Comparison of ENCODE assay signal across 8 cellular contexts in the genomic region with DNA sequence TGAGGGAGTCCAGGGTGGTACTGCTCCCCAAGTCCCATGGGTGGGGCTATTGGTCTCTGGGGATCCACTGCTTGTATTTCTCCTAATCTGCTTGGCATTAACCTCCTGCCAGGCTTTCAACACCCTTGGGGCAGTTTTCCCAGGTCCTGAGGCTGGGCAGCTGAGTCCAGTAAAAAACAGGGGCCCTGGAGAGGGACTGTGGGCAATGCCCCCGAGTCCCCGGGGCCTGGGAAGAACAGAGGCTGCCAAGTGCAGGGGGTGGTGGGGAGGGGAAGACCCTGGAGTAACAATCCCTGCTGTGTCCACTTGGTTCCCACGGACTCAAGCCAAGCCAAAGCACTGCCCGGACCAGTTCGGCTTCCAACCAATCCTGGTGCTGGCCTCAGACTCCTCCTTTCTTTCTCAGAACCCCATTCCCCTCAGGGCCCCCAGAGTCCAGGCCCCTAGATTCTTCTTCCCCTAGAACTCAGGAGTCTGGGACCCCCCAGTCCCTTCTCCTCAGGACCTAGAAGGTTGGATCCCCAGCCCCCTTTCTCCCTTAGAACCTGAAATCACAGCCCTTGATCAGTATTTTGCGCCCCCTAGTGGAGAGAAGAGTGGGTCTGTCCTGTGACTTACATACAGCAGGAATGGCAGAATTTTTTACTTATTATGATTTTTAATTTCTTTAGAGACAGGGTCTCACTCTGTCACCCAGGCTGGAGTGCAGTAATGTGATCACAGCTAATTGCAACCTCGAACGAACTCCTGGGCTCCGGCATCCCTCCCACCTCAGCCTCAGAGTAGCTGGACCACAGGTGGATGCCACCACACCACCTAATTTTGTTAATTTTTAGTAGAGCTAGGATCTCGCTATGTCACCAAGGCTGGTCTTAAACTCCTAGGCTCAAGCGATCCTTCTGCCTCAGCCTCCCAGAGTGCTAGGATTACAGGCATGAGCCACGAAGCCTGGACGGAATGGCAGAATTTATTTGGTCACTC. TPM values are rescaled to one million over a fixed set of nuclear protein-coding genes. Genes with fewer than 3 reads are reported as not detected.
DNase-seq lines count a peak whose midpoint lies in the region; ATAC-seq and TF ChIP-seq lines count a peak whose summit lies in the region.

No MANE protein-coding gene starts in this region.

- H3K27ac ChIP-seq in colonic mucosa, result no peak overlapping the region

- H3K4me1 ChIP-seq in colonic mucosa, result peaks cover 11% of the 10 kb centered on the region

- no peaks in the 10 kb centered on the region for H3K36me3 ChIP-seq in colonic mucosa

- H3K27me3 Mint-ChIP-seq in activated CD4-positive, alpha-beta T cell treated with anti-CD3 and anti-CD28 coated beads for 36 hours, result no peaks in the 10 kb centered on the region

- no peaks in the 10 kb centered on the region for H3K27me3 ChIP-seq in colonic mucosa

- no peak overlapping the region for H3K27ac Mint-ChIP-seq in activated CD4-positive, alpha-beta T cell treated with anti-CD3 and anti-CD28 coated beads for 36 hours

- no peak overlapping the region for H3K4me3 Mint-ChIP-seq in activated CD4-positive, alpha-beta T cell treated with anti-CD3 and anti-CD28 coated beads for 36 hours

- ATAC-seq in activated CD4-positive, alpha-beta T cell treated with anti-CD3 and anti-CD28 coated beads for 36 hours, result no peak
- no peak for ATAC-seq in HG03108 (IDR thresholded peaks at IDR 0.05; ENCODE audit: unreplicated experiment)

- H3K4me1 Mint-ChIP-seq in activated CD4-positive, alpha-beta T cell treated with anti-CD3 and anti-CD28 coated beads for 36 hours, result peaks cover 16% of the 10 kb centered on the region

- no peak overlapping the region for H3K4me3 ChIP-seq in AG09309 (ENCODE audit: control insufficient read depth, low read depth, low read length)
- no peak overlapping the region for H3K4me3 ChIP-seq in colonic mucosa

- peak overlapping the region in 1 of 2 donors; percentile 19 for H3K9ac ChIP-seq in colonic mucosa (ENCODE audit: low read depth in 2 of 2, low read length in 2 of 2)

- no peaks in the 10 kb centered on the region for H3K9me3 ChIP-seq in colonic mucosa

- POLR2A ChIA-PET in activated CD4-positive, alpha-beta T cell treated with anti-CD3 and anti-CD28 coated beads for 36 hours (lab: Charles Lee), result no interaction called here

- H3K9me3 Mint-ChIP-seq in activated CD4-positive, alpha-beta T cell treated with anti-CD3 and anti-CD28 coated beads for 36 hours (ENCODE audit: low read depth), result no peaks in the 10 kb centered on the region

- DNase-seq in AG09309 (ENCODE audit: low read depth) (peak; percentile 52), GM20000 (ENCODE audit: low spot score) (peak; percentile 74), NCI-H345 treated with DMSO at 0.1 percent for 48 hours (lab: John Stamatoyannopoulos, UW; ENCODE audit: unreplicated experiment) (peak; percentile 5), colonic mucosa (peak; percentile 72), medulla oblongata (ENCODE audit: extremely low spot score) (peak; percentile 93)
- peak; percentile 73 for DNase-seq in activated CD4-positive, alpha-beta T cell treated with anti-CD3 and anti-CD28 coated beads for 36 hours
- DNase-seq in stimulated activated CD8-positive, alpha-beta memory T cell treated with anti-CD3 and anti-CD28 coated beads, Interleukin-15, amount 100 ng/mL, for 1 hour (ENCODE audit: low read depth), result peak; percentile 28

- CTCF ChIA-PET in activated CD4-positive, alpha-beta T cell treated with anti-CD3 and anti-CD28 coated beads for 36 hours (lab: Charles Lee), result interaction anchor here (0.6 to 1.7 kb wide), 9 partner anchors 9 to 368 kb away, joined by 3 to 8 read pairs (median 4); partner anchors contain the start of genes APOC1 and APOE

- H3K36me3 Mint-ChIP-seq in activated CD4-positive, alpha-beta T cell treated with anti-CD3 and anti-CD28 coated beads for 36 hours (ENCODE audit: low read depth), result peaks cover 3% of the 10 kb centered on the region

- intact Hi-C loops in activated CD4-positive, alpha-beta T cell treated with anti-CD3 and anti-CD28 coated beads for 36 hours (cut with DNase I, micrococcal nuclease), result loop anchor here (1.0 to 2.0 kb wide), 4 partner anchors 48 to 262 kb away; no protein-coding TSS in a partner anchor
- intact Hi-C loops in colonic mucosa (cut with DNase I), result loop anchor here (2.0 kb wide), 1 partner anchor 49 kb away; no protein-coding TSS in a partner anchor

- TF ChIP-seq CTCF in AG09309 (IDR thresholded peaks at IDR 0.05; ENCODE audit: control insufficient read depth, insufficient read depth, low read depth, low read length, missing control alignments), result peak; percentile 84
- TF ChIP-seq CTCF in GM20000 (IDR thresholded peaks at IDR 0.05; ENCODE audit: extremely low read depth, missing control alignments), result peak; percentile 68
- TF ChIP-seq CTCF in colonic mucosa (IDR thresholded peaks at IDR 0.05), result peak; percentile 70

RNA-seq across cellular contexts. Expression of gene CLPTM1, which starts 3.7 kb away (rescaled TPM):
- 10 to 100 TPM; 41.6 to 44.1 TPM for total RNA-seq in activated CD4-positive, alpha-beta T cell treated with anti-CD3 and anti-CD28 coated beads for 36 hours
- 100 to 1,000 TPM in 1 of 2 donors, 10 to 100 TPM in 1; 98.6 to 165 TPM for total RNA-seq in colonic mucosa

RNA-seq across cellular contexts. Expression of gene APOC2, which starts 5.6 kb away (rescaled TPM):
- total RNA-seq in activated CD4-positive, alpha-beta T cell treated with anti-CD3 and anti-CD28 coated beads for 36 hours, result not detected
- total RNA-seq in colonic mucosa, result 1 to 10 TPM; 1.4 to 2.7 TPM

RNA-seq across cellular contexts. Expression of gene APOC4, which starts 9.4 kb away (rescaled TPM):
- total RNA-seq in activated CD4-positive, alpha-beta T cell treated with anti-CD3 and anti-CD28 coated beads for 36 hours, result not detected
- not detected for total RNA-seq in colonic mucosa

RNA-seq across cellular contexts. Expression of gene APOC1, which starts 37.1 kb away (rescaled TPM):
- total RNA-seq in activated CD4-positive, alpha-beta T cell treated with anti-CD3 and anti-CD28 coated beads for 36 hours, result 1 to 10 TPM; 2.8 to 2.9 TPM
- 10 to 100 TPM; 10.4 to 19.9 TPM for total RNA-seq in colonic mucosa

RNA-seq across cellular contexts. Expression of gene APOE, which starts 45.9 kb away (rescaled TPM):
- under 1 TPM; 0.55 to 0.70 TPM for total RNA-seq in activated CD4-positive, alpha-beta T cell treated with anti-CD3 and anti-CD28 coated beads for 36 hours
- total RNA-seq in colonic mucosa, result 10 to 100 TPM; 36.3 to 78.9 TPM

Comparison
In these comparisons a context has a peak if more than half of its experiments do, and no peak if none do; other contexts are left out.
1. DNase-seq: peak in every context shown above with its lines; median percentile 93 in medulla oblongata; 74 in GM20000; 73 in activated CD4-positive, alpha-beta T cell treated with anti-CD3 and anti-CD28 coated beads for 36 hours; 72 in colonic mucosa; 52 in AG09309; 28 in stimulated activated CD8-positive, alpha-beta memory T cell treated with anti-CD3 and anti-CD28 coated beads, Interleukin-15, amount 100 ng/mL, for 1 hour; 5 in NCI-H345 treated with DMSO at 0.1 percent for 48 hours.